11 cellular contexts compared by ENCODE assay signal in the genomic region with DNA sequence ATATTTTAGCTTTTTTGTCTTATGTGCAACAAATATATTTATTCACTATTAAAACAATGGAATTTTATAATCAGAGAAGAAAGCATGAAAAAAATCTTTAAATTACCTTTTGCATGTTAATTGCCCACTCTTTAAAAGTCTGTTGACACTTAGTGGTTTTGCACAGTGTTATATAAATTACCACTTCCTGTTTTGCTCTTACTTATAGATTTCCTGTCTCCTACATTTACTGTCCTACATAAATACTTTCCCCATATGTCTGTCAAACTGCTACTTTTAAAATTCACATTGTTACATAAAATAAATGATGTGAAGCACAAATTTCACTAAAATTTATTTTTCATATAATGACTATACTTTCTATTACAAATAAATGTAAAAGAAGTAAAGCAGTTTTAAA.
A peak's percentile ranks its signal among the peaks of the same experiment; 100 is the strongest.
DNase-seq lines count a peak whose midpoint lies in the region; ATAC-seq and TF ChIP-seq lines count a peak whose summit lies in the region.
"Had no signal": no experiment of that assay in that cellular context is flagged by ENCODE, and none has a peak within 500 bp of the region (broad histone marks: within the 10 kb centered on the region; RNA-seq: fewer than 3 reads in every experiment).

No MANE protein-coding gene starts in this region.

- H3K36me3 ChIP-seq in spleen = no peaks in the 10 kb centered on the region
- H3K36me3 ChIP-seq in Peyer's patch = no peaks in the 10 kb centered on the region

- intact Hi-C loops in spleen (cut with DNase I; ENCODE audit: low total_unique reads) = no loop called here

- H3K27me3 ChIP-seq in spleen (replicated peaks in 1 of 7) = no peaks in the 10 kb centered on the region
- H3K27me3 ChIP-seq in Peyer's patch = no peaks in the 10 kb centered on the region

- H3K9me3 ChIP-seq in spleen (no peaks in the 10 kb centered on the region), Peyer's patch (no peaks in the 10 kb centered on the region)

- TF ChIP-seq CTCF in spleen (IDR thresholded peaks at IDR 0.05 in 8 of 11, conservative IDR thresholded peaks at IDR 0.05 in 3 of 11) (no peak), Peyer's patch (IDR thresholded peaks at IDR 0.05) (no peak)

- H3K4me1 ChIP-seq in spleen (peaks cover 0 to 15% (median 0%) of the 10 kb centered on the region in 6 donors), Peyer's patch (no peaks in the 10 kb centered on the region)

- TF ChIP-seq POLR2A in spleen (IDR thresholded peaks at IDR 0.05) (no peak), Peyer's patch (IDR thresholded peaks at IDR 0.05) (no peak)

- H3K4me3 ChIP-seq in spleen = no peak overlapping the region
- H3K4me3 ChIP-seq in Peyer's patch = no peak overlapping the region

- peak; percentile 55 for DNase-seq in CD1c-positive myeloid dendritic cell (ENCODE audit: extremely low spot score)
- peak; percentile 24 to 89 for DNase-seq in NOMO-1 (lab: John Stamatoyannopoulos, UW; ENCODE audit: unreplicated experiment in 2 of 2)
- no peak for DNase-seq in spleen
- DNase-seq in activated naive CD4-positive, alpha-beta T cell treated with Interleukin-2 at 50 U/mL for 16 hours = no peak
- no peak for DNase-seq in COR-L47 (lab: John Stamatoyannopoulos, UW)
- DNase-seq in Peyer's patch = no peak
- DNase-seq: hippocampal formation; naive B cell; stimulated activated CD4-positive, alpha-beta T cell treated with anti-CD3 and anti-CD28 coated beads, Interleukin-1b, Interleukin-23, amount 100 ng/mL, for 48 hours had no signal

- H3K27ac ChIP-seq in spleen (no peak overlapping the region), Peyer's patch (no peak overlapping the region)

- peak; percentile 57 for ATAC-seq in GM19452 (IDR thresholded peaks at IDR 0.05; ENCODE audit: unreplicated experiment)
- peak; percentile 54 for ATAC-seq in HG03095 (IDR thresholded peaks at IDR 0.05; ENCODE audit: unreplicated experiment)

Comparison
In these comparisons a context has a peak if more than half of its experiments do, and no peak if none do; other contexts are left out.
1. DNase-seq: peak in CD1c-positive myeloid dendritic cell (single experiment) and NOMO-1 (2 of 2); none in spleen (single experiment), activated naive CD4-positive, alpha-beta T cell treated with Interleukin-2 at 50 U/mL for 16 hours (single experiment), COR-L47 (single experiment) and Peyer's patch (0 of 3).